36 cellular contexts compared by ENCODE assay signal in the genomic region with DNA sequence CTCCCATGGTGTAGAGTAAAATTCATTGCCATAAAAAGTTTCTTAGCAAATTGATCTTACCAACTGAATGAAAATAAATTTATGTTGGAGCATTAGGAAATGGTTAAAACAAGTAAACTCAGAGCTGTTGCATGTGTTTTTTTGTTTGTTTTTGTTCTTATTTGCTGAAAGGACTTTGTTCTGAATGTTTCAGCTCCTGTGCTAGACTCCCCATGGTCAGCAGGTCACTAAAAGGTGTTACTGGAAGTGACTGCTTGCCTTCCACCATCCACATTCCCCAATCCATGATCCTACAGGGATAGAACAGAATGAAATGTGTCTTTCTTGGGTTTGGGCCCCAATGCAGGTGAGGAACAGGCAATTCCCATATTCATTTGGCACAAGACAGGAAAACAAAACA.
"Had no signal": no experiment of that assay in that cellular context is flagged by ENCODE, and none has a peak within 500 bp of the region (broad histone marks: within the 10 kb centered on the region; RNA-seq: fewer than 3 reads in every experiment).

No MANE protein-coding gene starts in this region.

- H3K36me3 Mint-ChIP-seq: activated CD8-positive, alpha-beta memory T cell treated with anti-CD3 and anti-CD28 coated beads, Interleukin-2, amount 10 ng/mL, durations not matched to agents 7 days and 5 days; activated naive CD4-positive, alpha-beta T cell treated with anti-CD3 and anti-CD28 coated beads, Interleukin-2, amount 10 ng/mL, durations not matched to agents 7 days and 5 days; activated naive CD4-positive, alpha-beta T cell treated with anti-CD3 and anti-CD28 coated beads, Interleukin-2, amount 50 U/mL, for 24 hours; activated naive CD8-positive, alpha-beta T cell; activated naive CD8-positive, alpha-beta T cell treated with anti-CD3 and anti-CD28 coated beads, Interleukin-2, amount 10 ng/mL, durations not matched to agents 7 days and 5 days had no signal

- DNase-seq: activated B cell treated with CpG ODN at 0.5 μM for 24 hours; activated CD4-positive, alpha-beta memory T cell treated with anti-CD3 and anti-CD28 coated beads, Interleukin-2, amount 10 ng/mL, durations not matched to agents 7 days and 5 days; activated CD4-positive, alpha-beta T cell treated with anti-CD3 and anti-CD28 coated beads for 1 hour; activated CD4-positive, alpha-beta T cell treated with anti-CD3 and anti-CD28 coated beads for 36 hours; activated CD4-positive, alpha-beta T cell treated with anti-CD3 and anti-CD28 coated beads for 48 hours; activated CD4-positive, alpha-beta T cell treated with anti-CD3 and anti-CD28 coated beads, Interleukin-2, amount 10 ng/mL, durations not matched to agents 7 days and 5 days; activated CD4-positive, alpha-beta T cell treated with anti-CD3 and anti-CD28 coated beads, Interleukin-2, amount 50 U/mL, for 48 hours; activated CD8-positive, alpha-beta memory T cell treated with anti-CD3 and anti-CD28 coated beads for 24 hours; activated CD8-positive, alpha-beta memory T cell treated with anti-CD3 and anti-CD28 coated beads, Interleukin-2, amount 10 ng/mL, durations not matched to agents 7 days and 5 days; activated CD8-positive, alpha-beta memory T cell treated with anti-CD3 and anti-CD28 coated beads, Interleukin-2, amount 50 U/mL, for 48 hours; activated CD8-positive, alpha-beta T cell treated with anti-CD3 and anti-CD28 coated beads, Interleukin-2, amount 10 ng/mL, durations not matched to agents 7 days and 5 days; activated effector memory CD4-positive, alpha-beta T cell treated with Interleukin-2 at 50 U/mL for 16 hours; activated gamma-delta T cell; activated naive CD4-positive, alpha-beta T cell treated with anti-CD3 and anti-CD28 coated beads, Interleukin-2, amount 10 ng/mL, durations not matched to agents 7 days and 5 days; activated naive CD4-positive, alpha-beta T cell treated with Interleukin-2 at 50 U/mL for 16 hours; activated naive CD8-positive, alpha-beta T cell treated with anti-CD3 and anti-CD28 coated beads, Interleukin-2, amount 10 ng/mL, durations not matched to agents 7 days and 5 days; activated naive CD8-positive, alpha-beta T cell treated with anti-CD3 and anti-CD28 coated beads, Interleukin-2, amount 50 U/mL, for 24 hours; activated T-cell treated with anti-CD3 and anti-CD28 coated beads, Interleukin-2, amount 50 U/mL, for 24 hours; activated T-cell treated with anti-CD3 and anti-CD28 coated beads, Interleukin-2, amount 50 U/mL, for 48 hours; amniotic stem cell; aorta; body of pancreas; brain microvascular endothelial cell; SW 1271; T-helper 1 cell; T-helper 2 cell; T-helper 9 cell had no signal

- H3K9me3 Mint-ChIP-seq: activated B cell treated with CpG ODN at 0.5 μM for 24 hours; activated CD4-positive, alpha-beta memory T cell treated with anti-CD3 and anti-CD28 coated beads, Interleukin-2, amount 10 ng/mL, durations not matched to agents 7 days and 5 days; activated CD4-positive, alpha-beta T cell treated with anti-CD3 and anti-CD28 coated beads, Interleukin-2, amount 10 ng/mL, durations not matched to agents 7 days and 5 days; activated naive CD4-positive, alpha-beta T cell treated with anti-CD3 and anti-CD28 coated beads, Interleukin-2, amount 10 ng/mL, durations not matched to agents 7 days and 5 days; activated naive CD4-positive, alpha-beta T cell treated with anti-CD3 and anti-CD28 coated beads, Interleukin-2, amount 50 U/mL, for 24 hours; activated naive CD8-positive, alpha-beta T cell treated with anti-CD3 and anti-CD28 coated beads, Interleukin-2, amount 10 ng/mL, durations not matched to agents 7 days and 5 days; activated naive CD8-positive, alpha-beta T cell treated with anti-CD3 and anti-CD28 coated beads, Interleukin-2, amount 50 U/mL, for 24 hours; activated T-cell treated with anti-CD3 and anti-CD28 coated beads, Interleukin-2, amount 50 U/mL, for 24 hours; activated T-helper 2 cell treated with anti-CD3 and anti-CD28 coated beads, Interferon-gamma antibody, Interleukin-2, Interleukin-4, amounts not matched to agents 10 μg/mL and 5 μg/mL and 100 μg/mL, durations not matched to agents 14 hours and 24 hours and 36 hours; central memory CD8-positive, alpha-beta T cell; T-helper 1 cell treated with Interleukin-12 subunit alpha and Interleukin-12 subunit beta and Interleukin-4 antibody, amounts not matched to agents 30 μg/mL and 1 μg/mL, for 36 hours; T-helper 2 cell treated with Interferon-gamma antibody and Interleukin-4, amounts not matched to agents 5 μg/mL and 100 μg/mL, for 36 hours had no signal

- H3K4me1 Mint-ChIP-seq: activated B cell treated with CpG ODN at 0.5 μM for 24 hours; activated CD4-positive, alpha-beta memory T cell treated with anti-CD3 and anti-CD28 coated beads, Interleukin-2, amount 10 ng/mL, durations not matched to agents 7 days and 5 days; activated CD4-positive, alpha-beta T cell treated with anti-CD3 and anti-CD28 coated beads for 36 hours; activated CD4-positive, alpha-beta T cell treated with anti-CD3 and anti-CD28 coated beads, Interleukin-2, amount 10 ng/mL, durations not matched to agents 7 days and 5 days; activated CD8-positive, alpha-beta memory T cell treated with anti-CD3 and anti-CD28 coated beads, Interleukin-2, amount 10 ng/mL, durations not matched to agents 7 days and 5 days; activated naive CD4-positive, alpha-beta T cell treated with anti-CD3 and anti-CD28 coated beads, Interleukin-2, amount 10 ng/mL, durations not matched to agents 7 days and 5 days; activated naive CD4-positive, alpha-beta T cell treated with anti-CD3 and anti-CD28 coated beads, Interleukin-2, amount 50 U/mL, for 24 hours; activated naive CD8-positive, alpha-beta T cell treated with anti-CD3 and anti-CD28 coated beads, Interleukin-2, amount 10 ng/mL, durations not matched to agents 7 days and 5 days; activated naive CD8-positive, alpha-beta T cell treated with anti-CD3 and anti-CD28 coated beads, Interleukin-2, amount 50 U/mL, for 24 hours; central memory CD8-positive, alpha-beta T cell had no signal

- H3K27ac ChIP-seq: body of pancreas, brain microvascular endothelial cell, breast epithelium, VCaP had no signal

- H3K36me3 ChIP-seq: brain microvascular endothelial cell, breast epithelium had no signal

- H3K4me3 Mint-ChIP-seq: activated B cell treated with CpG ODN at 0.5 μM for 24 hours; activated CD4-positive, alpha-beta memory T cell treated with anti-CD3 and anti-CD28 coated beads, Interleukin-2, amount 10 ng/mL, durations not matched to agents 7 days and 5 days; activated CD4-positive, alpha-beta T cell treated with anti-CD3 and anti-CD28 coated beads for 36 hours; activated CD4-positive, alpha-beta T cell treated with anti-CD3 and anti-CD28 coated beads, Interleukin-2, amount 10 ng/mL, durations not matched to agents 7 days and 5 days; activated CD8-positive, alpha-beta memory T cell treated with anti-CD3 and anti-CD28 coated beads, Interleukin-2, amount 10 ng/mL, durations not matched to agents 7 days and 5 days; activated CD8-positive, alpha-beta T cell treated with anti-CD3 and anti-CD28 coated beads, Interleukin-2, amount 10 ng/mL, durations not matched to agents 7 days and 5 days; activated naive CD4-positive, alpha-beta T cell treated with anti-CD3 and anti-CD28 coated beads, Interleukin-2, amount 10 ng/mL, durations not matched to agents 7 days and 5 days; activated naive CD4-positive, alpha-beta T cell treated with anti-CD3 and anti-CD28 coated beads, Interleukin-2, amount 50 U/mL, for 24 hours; activated naive CD8-positive, alpha-beta T cell; activated naive CD8-positive, alpha-beta T cell treated with anti-CD3 and anti-CD28 coated beads, Interleukin-2, amount 10 ng/mL, durations not matched to agents 7 days and 5 days; activated naive CD8-positive, alpha-beta T cell treated with anti-CD3 and anti-CD28 coated beads, Interleukin-2, amount 50 U/mL, for 24 hours; activated T-cell treated with anti-CD3 and anti-CD28 coated beads, Interleukin-2, amount 50 U/mL, for 24 hours; central memory CD8-positive, alpha-beta T cell; T-helper 1 cell treated with Interleukin-12 subunit alpha and Interleukin-12 subunit beta and Interleukin-4 antibody, amounts not matched to agents 30 μg/mL and 1 μg/mL, for 36 hours; T-helper 2 cell treated with Interferon-gamma antibody and Interleukin-4, amounts not matched to agents 5 μg/mL and 100 μg/mL, for 36 hours had no signal

- H3K27ac Mint-ChIP-seq: activated B cell treated with CpG ODN at 0.5 μM for 24 hours; activated CD4-positive, alpha-beta memory T cell treated with anti-CD3 and anti-CD28 coated beads, Interleukin-2, amount 10 ng/mL, durations not matched to agents 7 days and 5 days; activated CD4-positive, alpha-beta T cell treated with anti-CD3 and anti-CD28 coated beads for 36 hours; activated CD4-positive, alpha-beta T cell treated with anti-CD3 and anti-CD28 coated beads, Interleukin-2, amount 10 ng/mL, durations not matched to agents 7 days and 5 days; activated CD8-positive, alpha-beta memory T cell treated with anti-CD3 and anti-CD28 coated beads, Interleukin-2, amount 10 ng/mL, durations not matched to agents 7 days and 5 days; activated CD8-positive, alpha-beta T cell treated with anti-CD3 and anti-CD28 coated beads, Interleukin-2, amount 10 ng/mL, durations not matched to agents 7 days and 5 days; activated naive CD4-positive, alpha-beta T cell treated with anti-CD3 and anti-CD28 coated beads, Interleukin-2, amount 10 ng/mL, durations not matched to agents 7 days and 5 days; activated naive CD4-positive, alpha-beta T cell treated with anti-CD3 and anti-CD28 coated beads, Interleukin-2, amount 50 U/mL, for 24 hours; activated naive CD8-positive, alpha-beta T cell; activated naive CD8-positive, alpha-beta T cell treated with anti-CD3 and anti-CD28 coated beads, Interleukin-2, amount 10 ng/mL, durations not matched to agents 7 days and 5 days; activated naive CD8-positive, alpha-beta T cell treated with anti-CD3 and anti-CD28 coated beads, Interleukin-2, amount 50 U/mL, for 24 hours; activated T-cell treated with anti-CD3 and anti-CD28 coated beads, Interleukin-2, amount 50 U/mL, for 24 hours; activated T-helper 2 cell treated with anti-CD3 and anti-CD28 coated beads, Interferon-gamma antibody, Interleukin-2, Interleukin-4, amounts not matched to agents 10 μg/mL and 5 μg/mL and 100 μg/mL, durations not matched to agents 14 hours and 24 hours and 36 hours; T-helper 1 cell treated with Interleukin-12 subunit alpha and Interleukin-12 subunit beta and Interleukin-4 antibody, amounts not matched to agents 30 μg/mL and 1 μg/mL, for 36 hours; T-helper 2 cell treated with Interferon-gamma antibody and Interleukin-4, amounts not matched to agents 5 μg/mL and 100 μg/mL, for 36 hours had no signal

- H3K9me3 ChIP-seq: body of pancreas, breast epithelium had no signal

- ATAC-seq: activated CD4-positive, alpha-beta T cell treated with anti-CD3 and anti-CD28 coated beads for 36 hours; activated CD4-positive, CD25-positive, alpha-beta regulatory T cell treated with anti-CD3 and anti-CD28 coated beads, Interleukin-2, amount 50 U/mL, for 24 hours; activated CD8-positive, alpha-beta memory T cell treated with anti-CD3 and anti-CD28 coated beads, Interleukin-2, amount 10 ng/mL, durations not matched to agents 7 days and 5 days; activated CD8-positive, alpha-beta T cell treated with anti-CD3 and anti-CD28 coated beads, Interleukin-2, amount 10 ng/mL, durations not matched to agents 7 days and 5 days; activated naive CD8-positive, alpha-beta T cell treated with anti-CD3 and anti-CD28 coated beads, Interleukin-2, amount 50 U/mL, for 24 hours; body of pancreas had no signal

- H3K27me3 ChIP-seq: body of pancreas, brain microvascular endothelial cell, breast epithelium had no signal

- H3K4me3 ChIP-seq: body of pancreas, breast epithelium had no signal

- H3K4me1 ChIP-seq: breast epithelium had no signal

- H3K27me3 Mint-ChIP-seq: activated CD4-positive, alpha-beta memory T cell treated with anti-CD3 and anti-CD28 coated beads, Interleukin-2, amount 10 ng/mL, durations not matched to agents 7 days and 5 days; activated CD4-positive, alpha-beta T cell treated with anti-CD3 and anti-CD28 coated beads, Interleukin-2, amount 10 ng/mL, durations not matched to agents 7 days and 5 days had no signal
